Comparison of ENCODE assay signal across 12 cellular contexts in the genomic region with DNA sequence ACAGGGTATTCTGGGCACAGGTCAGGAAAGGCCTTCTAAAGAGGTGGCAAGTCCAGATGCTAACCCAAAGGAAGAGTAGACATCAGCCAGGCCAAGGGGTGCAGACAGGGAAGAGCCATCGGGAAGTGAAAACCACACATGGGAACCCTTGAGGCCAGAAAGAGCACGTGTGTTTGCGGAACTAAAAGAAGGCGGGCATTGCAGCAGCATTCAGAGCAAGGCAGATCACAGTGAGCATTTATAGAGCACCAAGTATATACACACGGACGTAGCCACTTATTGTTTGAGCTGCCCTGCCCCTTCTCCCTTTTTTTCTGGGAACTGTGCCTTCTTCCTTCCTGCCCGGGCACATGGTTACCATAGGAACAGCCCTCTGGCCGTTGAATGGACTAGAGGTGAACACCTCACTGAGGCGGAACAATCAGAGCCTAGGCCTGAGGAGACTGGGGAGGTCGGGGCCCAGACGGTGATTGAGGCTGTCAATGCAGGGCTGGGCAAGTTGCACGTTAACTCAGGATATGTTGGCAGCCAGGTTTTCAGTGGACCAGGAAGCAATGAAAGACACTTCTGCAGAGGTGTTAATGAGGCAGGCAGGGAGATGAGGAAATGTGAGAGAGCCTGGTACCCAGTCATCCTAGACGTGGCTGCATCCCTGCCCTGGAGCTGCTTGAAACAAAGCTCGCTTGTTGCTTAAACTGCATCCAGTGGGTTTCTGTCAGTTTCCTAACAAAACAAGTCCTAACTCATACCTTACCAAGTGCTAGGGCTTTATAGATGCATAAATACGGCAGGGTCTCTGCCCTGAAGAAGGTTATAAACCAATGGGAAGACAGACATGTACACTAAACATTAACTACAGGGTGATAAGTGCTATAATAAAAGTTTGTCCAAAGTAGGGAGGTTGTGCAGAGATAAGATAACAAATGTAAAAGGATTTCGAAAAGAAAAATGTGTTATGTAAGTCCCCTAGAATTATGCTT. TPM values are rescaled to one million over a fixed set of nuclear protein-coding genes. Genes with fewer than 3 reads are reported as not detected.
DNase-seq lines count a peak whose midpoint lies in the region; ATAC-seq and TF ChIP-seq lines count a peak whose summit lies in the region.
"Had no signal": no experiment of that assay in that cellular context is flagged by ENCODE, and none has a peak within 500 bp of the region (broad histone marks: within the 10 kb centered on the region; RNA-seq: fewer than 3 reads in every experiment).

No MANE protein-coding gene starts in this region.

- H3K27me3 Mint-ChIP-seq in MCF 10A (ENCODE audit: insufficient read depth, unreplicated experiment) = no peaks in the 10 kb centered on the region
- peaks cover 13% of the 10 kb centered on the region for H3K27me3 Mint-ChIP-seq in CD8-positive, alpha-beta T cell (ENCODE audit: low read depth)

- intact Hi-C loops in MCF 10A (cut with micrococcal nuclease) (no loop called here), breast epithelium (cut with DNase I; ENCODE audit: low total_unique reads) (no loop called here), vagina (cut with DNase I) (no loop called here)
- intact Hi-C loops in CD8-positive, alpha-beta T cell (cut with DNase I, micrococcal nuclease) = no loop called here

- CTCF ChIA-PET in MCF 10A (lab: Yijun Ruan, JAX) = interaction anchor here (0.9 to 1.5 kb wide), 2 partner anchors 13 to 37 kb away, joined by 3 to 5 read pairs; no protein-coding TSS in a partner anchor
- CTCF ChIA-PET in CD8-positive, alpha-beta T cell (lab: Charles Lee) = no interaction called here

- H3K36me3 Mint-ChIP-seq in MCF 10A (ENCODE audit: insufficient read depth, unreplicated experiment) = no peaks in the 10 kb centered on the region
- H3K36me3 Mint-ChIP-seq in CD8-positive, alpha-beta T cell = no peaks in the 10 kb centered on the region

- ATAC-seq in HG02610 (IDR thresholded peaks at IDR 0.05; ENCODE audit: unreplicated experiment) = no peak
- no peak for ATAC-seq in CD8-positive, alpha-beta T cell

- no peak for TF ChIP-seq CTCF in MCF 10A (IDR thresholded peaks at IDR 0.05; ENCODE audit: unreplicated experiment)
- TF ChIP-seq CTCF in breast epithelium (IDR thresholded peaks at IDR 0.05) = no peak
- TF ChIP-seq CTCF in vagina (IDR thresholded peaks at IDR 0.05) = no peak
- TF ChIP-seq CTCF in CD8-positive, alpha-beta T cell (IDR thresholded peaks at IDR 0.05) = no peak

- DNase-seq in MCF 10A (ENCODE audit: unreplicated experiment) = peak; percentile 87
- no peak for DNase-seq in breast epithelium (ENCODE audit: low spot score in 2 of 2)
- peak; percentile 13 for DNase-seq in amniotic epithelial cell (ENCODE audit: low read depth)
- peak; percentile 63 for DNase-seq in left kidney (ENCODE audit: low read depth, low spot score)
- DNase-seq in vagina (ENCODE audit: extremely low spot score in 2 of 2) = no peak
- DNase-seq in CD8-positive, alpha-beta T cell = no peak
- DNase-seq in activated naive CD4-positive, alpha-beta T cell treated with anti-CD3 and anti-CD28 coated beads, Interleukin-2, amount 50 U/mL, for 16 hours = no peak
- DNase-seq: activated CD4-positive, alpha-beta T cell treated with anti-CD3 and anti-CD28 coated beads, Interleukin-2, amount 50 U/mL, for 1 hour; activated naive CD4-positive, alpha-beta T cell; cortex of kidney; NCI-H510A treated with DMSO at 0.1 percent for 48 hours had no signal

- H3K4me1 ChIP-seq in breast epithelium (no peaks in the 10 kb centered on the region), vagina (peaks cover 10% of the 10 kb centered on the region)
- H3K4me1 ChIP-seq in CD8-positive, alpha-beta T cell (ENCODE audit: insufficient read depth, low read length) = no peaks in the 10 kb centered on the region

- no peaks in the 10 kb centered on the region for H3K27me3 ChIP-seq in breast epithelium
- H3K27me3 ChIP-seq in vagina = no peaks in the 10 kb centered on the region
- no peaks in the 10 kb centered on the region for H3K27me3 ChIP-seq in CD8-positive, alpha-beta T cell (ENCODE audit: insufficient read depth, low read length)

- H3K9me3 Mint-ChIP-seq in MCF 10A (ENCODE audit: unreplicated experiment) = no peaks in the 10 kb centered on the region
- no peaks in the 10 kb centered on the region for H3K9me3 Mint-ChIP-seq in CD8-positive, alpha-beta T cell

- H3K4me1 Mint-ChIP-seq in MCF 10A (ENCODE audit: insufficient read depth, unreplicated experiment) = peaks cover 17% of the 10 kb centered on the region
- H3K4me1 Mint-ChIP-seq in CD8-positive, alpha-beta T cell (ENCODE audit: low read depth) = no peaks in the 10 kb centered on the region

- TF ChIP-seq POLR2A in breast epithelium (IDR thresholded peaks at IDR 0.05) = no peak
- no peak for TF ChIP-seq POLR2A in vagina (IDR thresholded peaks at IDR 0.05)

- H3K36me3 ChIP-seq in breast epithelium = no peaks in the 10 kb centered on the region
- H3K36me3 ChIP-seq in vagina = no peaks in the 10 kb centered on the region
- no peaks in the 10 kb centered on the region for H3K36me3 ChIP-seq in CD8-positive, alpha-beta T cell (ENCODE audit: insufficient read depth, low read length)

- POLR2A ChIA-PET in MCF 10A (lab: Yijun Ruan, JAX) = interaction anchor here (0.6 to 1.7 kb wide), 8 partner anchors 11 to 56 kb away, joined by 3 to 7 read pairs (median 4); partner anchors contain the start of genes GON7, ITPK1, LYSET and MOAP1
- POLR2A ChIA-PET in CD8-positive, alpha-beta T cell (lab: Charles Lee) = no interaction called here

- BruUV-seq in MCF 10A (replicated peaks; lab: Mats Ljungman, UMichigan) = no TSS peak

- H3K27ac ChIP-seq in breast epithelium = no peak overlapping the region
- peak overlapping the region; percentile 63 for H3K27ac ChIP-seq in vagina
- H3K27ac ChIP-seq in CD8-positive, alpha-beta T cell (ENCODE audit: low read depth, low read length) = no peak overlapping the region

- H3K9me3 ChIP-seq in breast epithelium = no peaks in the 10 kb centered on the region
- no peaks in the 10 kb centered on the region for H3K9me3 ChIP-seq in vagina
- no peaks in the 10 kb centered on the region for H3K9me3 ChIP-seq in CD8-positive, alpha-beta T cell (ENCODE audit: low read length)

- H3K4me3 ChIP-seq in breast epithelium = no peak overlapping the region
- peak overlapping the region in 1 of 2 donors; percentile 0 for H3K4me3 ChIP-seq in vagina
- H3K4me3 ChIP-seq in CD8-positive, alpha-beta T cell (ENCODE audit: low read depth, low read length) = no peak overlapping the region

- H3K4me3 Mint-ChIP-seq in MCF 10A (ENCODE audit: unreplicated experiment) = peak overlapping the region; percentile 26
- H3K4me3 Mint-ChIP-seq in CD8-positive, alpha-beta T cell = no peak overlapping the region

- peak overlapping the region; percentile 49 for H3K27ac Mint-ChIP-seq in MCF 10A (ENCODE audit: low read depth, unreplicated experiment)
- H3K27ac Mint-ChIP-seq in CD8-positive, alpha-beta T cell = no peak overlapping the region

RNA-seq across cellular contexts. Expression of gene MOAP1, which starts 34.2 kb away (rescaled TPM):
- 17.5 and 22.1 TPM in 2 replicates for total RNA-seq in MCF 10A (2022)
- 10 to 100 TPM; 29.0 to 35.9 (median 31.1) TPM for total RNA-seq in breast epithelium
- total RNA-seq in vagina = 24.1 TPM
- 100 to 1,000 TPM; 114 to 122 TPM for total RNA-seq in CD8-positive, alpha-beta T cell

RNA-seq across cellular contexts. Expression of gene LYSET, which starts 34.6 kb away (rescaled TPM):
- total RNA-seq in MCF 10A (2022) = 14.3 and 15.4 TPM in 2 replicates
- total RNA-seq in breast epithelium = 10 to 100 TPM; 10.8 to 14.9 (median 11.4) TPM
- total RNA-seq in vagina = 6.4 TPM
- total RNA-seq in CD8-positive, alpha-beta T cell = 1 to 10 TPM; 2.4 to 5.1 TPM

RNA-seq across cellular contexts. Expression of gene ITPK1, which starts 34.8 kb away (rescaled TPM):
- total RNA-seq in MCF 10A (2022) = 84.7 and 133 TPM in 2 replicates
- total RNA-seq in breast epithelium = 10 to 100 TPM; 27.8 to 91.7 (median 42.9) TPM
- 49.6 TPM for total RNA-seq in vagina
- total RNA-seq in CD8-positive, alpha-beta T cell = 10 to 100 TPM; 24.9 to 27.9 TPM

RNA-seq across cellular contexts. Expression of gene GON7, which starts 56.3 kb away (rescaled TPM):
- total RNA-seq in MCF 10A (2022) (9.9 and 12.3 TPM in 2 replicates), breast epithelium (10 to 100 TPM in 2 of 3 donors, 1 to 10 TPM in 1; 8.5 to 12.1 (median 11.1) TPM), vagina (7.4 TPM)
- total RNA-seq in CD8-positive, alpha-beta T cell = 1 to 10 TPM; 1.4 to 2.4 TPM

RNA-seq across cellular contexts. Expression of gene UBR7, which starts 56.5 kb away (rescaled TPM):
- 12.7 and 13.0 TPM in 2 replicates for total RNA-seq in MCF 10A (2022)
- total RNA-seq in breast epithelium = 10 to 100 TPM; 21.0 to 34.7 (median 31.0) TPM
- 34.4 TPM for total RNA-seq in vagina
- total RNA-seq in CD8-positive, alpha-beta T cell = 1 to 10 TPM; 6.7 to 7.0 TPM

Comparison
In these comparisons a context has a peak if more than half of its experiments do, and no peak if none do; other contexts are left out.
1. DNase-seq: peak in MCF 10A (single experiment), amniotic epithelial cell (single experiment) and left kidney (single experiment); none in breast epithelium (0 of 2), vagina (0 of 2), CD8-positive, alpha-beta T cell (0 of 7) and activated naive CD4-positive, alpha-beta T cell treated with anti-CD3 and anti-CD28 coated beads, Interleukin-2, amount 50 U/mL, for 16 hours (single experiment).